ENCODE assay signal across 14 cellular contexts in genomic region chr2:168035458-168035857, GRCh38.
A peak's percentile ranks its signal among the peaks of the same experiment; 100 is the strongest.
DNase-seq lines count a peak whose midpoint lies in the region; ATAC-seq and TF ChIP-seq lines count a peak whose summit lies in the region.
"Had no signal": no experiment of that assay in that cellular context is flagged by ENCODE, and none has a peak within 500 bp of the region (broad histone marks: within the 10 kb centered on the region; RNA-seq: fewer than 3 reads in every experiment).

No MANE protein-coding gene starts in this region.

- no peak overlapping the region for H3K23ac ChIP-seq in IMR-90 (ENCODE audit: low read depth, low read length)

- no peaks in the 10 kb centered on the region for H3K9me1 ChIP-seq in IMR-90 (ENCODE audit: insufficient read depth, low read length)

- peak overlapping the region; percentile 23; the same call in 1 of the 2 replicates for H2BK120ac ChIP-seq in IMR-90 (ENCODE audit: low read depth, low read length)

- H3K4me2 ChIP-seq in IMR-90 (ENCODE audit: low read depth, low read length): no peak overlapping the region

- WGBS in IMR-90 (ENCODE audit: extremely low coverage in 2 of 2, insufficient read length in 1 of 2), 2 experiments: no CpG with 5 or more reads among the region's 5 CpGs

- no peak overlapping the region for H3K27ac Mint-ChIP-seq in CD8-positive, alpha-beta T cell
- H3K27ac Mint-ChIP-seq: activated naive CD4-positive, alpha-beta T cell treated with anti-CD3 and anti-CD28 coated beads, Interleukin-2, amount 50 U/mL, for 24 hours had no signal

- peaks cover 12% of the 10 kb centered on the region for H3K4me1 Mint-ChIP-seq in CD8-positive, alpha-beta T cell (ENCODE audit: low read depth)
- H3K4me1 Mint-ChIP-seq: activated naive CD4-positive, alpha-beta T cell treated with anti-CD3 and anti-CD28 coated beads, Interleukin-2, amount 50 U/mL, for 24 hours had no signal

- no peak overlapping the region for H3K4me3 ChIP-seq in CD8-positive, alpha-beta T cell (ENCODE audit: low read depth, low read length)
- H3K4me3 ChIP-seq in IMR-90 (ENCODE audit: insufficient read depth, low read depth, low read length): no peak overlapping the region
- H3K4me3 ChIP-seq: lung, upper lobe of right lung had no signal

- no peak overlapping the region for H3K9ac ChIP-seq in IMR-90 (ENCODE audit: low read depth, low read length)

- TF ChIP-seq POLR2A in IMR-90 (IDR thresholded peaks at IDR 0.05; ENCODE audit: low read depth, low read length): no peak

- peak overlapping the region; percentile 10; the same call in 1 of the 2 replicates for H2BK20ac ChIP-seq in IMR-90 (ENCODE audit: low read depth, low read length)

- H3K27me3 ChIP-seq in CD8-positive, alpha-beta T cell (ENCODE audit: insufficient read depth, low read length): no peaks in the 10 kb centered on the region
- no peaks in the 10 kb centered on the region for H3K27me3 ChIP-seq in IMR-90 (ENCODE audit: control insufficient read depth, insufficient read depth, low read length)
- H3K27me3 ChIP-seq: upper lobe of right lung had no signal

- no peak for TF ChIP-seq RAD21 in IMR-90 (IDR thresholded peaks at IDR 0.05; ENCODE audit: low read length)

- no peak overlapping the region for H2AFZ ChIP-seq in IMR-90 (replicated peaks; ENCODE audit: low read length, poor library complexity)

- BruUV-seq in IMR-90 (replicated peaks; lab: Mats Ljungman, UMichigan): no TSS peak

- 0 out of 2 replicates have a peak overlapping the region, but pooled peaks have one; percentile 23 for H3K18ac ChIP-seq in IMR-90 (ENCODE audit: low read depth, low read length)

- CTCF ChIA-PET in CD8-positive, alpha-beta T cell (lab: Charles Lee): no interaction called here
- CTCF ChIA-PET in IMR-90 (lab: Yijun Ruan, JAX): no interaction called here

- no peak overlapping the region for H3K27ac ChIP-seq in CD8-positive, alpha-beta T cell (ENCODE audit: low read depth, low read length)
- no peak overlapping the region for H3K27ac ChIP-seq in IMR-90 (ENCODE audit: insufficient read depth, low read length)
- H3K27ac ChIP-seq: upper lobe of right lung, VCaP had no signal

- intact Hi-C loops in CD8-positive, alpha-beta T cell (cut with DNase I, micrococcal nuclease): no loop called here
- intact Hi-C loops in IMR-90 (cut with micrococcal nuclease): no loop called here

- H3K14ac ChIP-seq in IMR-90 (replicated peaks; ENCODE audit: low read depth, low read length): no peak overlapping the region; the same call in 1 of the 2 replicates

- H3K9me3 Mint-ChIP-seq in CD8-positive, alpha-beta T cell: no peaks in the 10 kb centered on the region
- H3K9me3 Mint-ChIP-seq: activated naive CD4-positive, alpha-beta T cell treated with anti-CD3 and anti-CD28 coated beads, Interleukin-2, amount 50 U/mL, for 24 hours had no signal

- in situ Hi-C loops in IMR-90 (cut with MboI; ENCODE audit: low sequenced_read_pairs): no loop called here

- H3K4me1 ChIP-seq in CD8-positive, alpha-beta T cell (ENCODE audit: insufficient read depth, low read length): no peaks in the 10 kb centered on the region
- H3K4me1 ChIP-seq in IMR-90 (ENCODE audit: control insufficient read depth, insufficient read depth, low read length): peaks cover 7% of the 10 kb centered on the region
- H3K4me1 ChIP-seq: upper lobe of right lung had no signal

- no peak overlapping the region for H3K56ac ChIP-seq in IMR-90 (ENCODE audit: extremely low read depth, insufficient read depth, low read length)

- peaks cover 4 to 16% of the 10 kb centered on the region in 2 experiments; a peak in 3 of 4 replicates for H3K79me1 ChIP-seq in IMR-90 (ENCODE audit: low read depth in 1 of 2, low read length in 2 of 2)

- TF ChIP-seq CTCF in CD8-positive, alpha-beta T cell (IDR thresholded peaks at IDR 0.05): no peak
- TF ChIP-seq CTCF in IMR-90 (conservative IDR thresholded peaks at IDR 0.05; ENCODE audit: low read depth, low read length): no peak

- peaks cover 3% of the 10 kb centered on the region for H3K36me3 ChIP-seq in CD8-positive, alpha-beta T cell (ENCODE audit: insufficient read depth, low read length)
- H3K36me3 ChIP-seq in IMR-90 (ENCODE audit: control insufficient read depth, insufficient read depth, low read length): peaks cover 5% of the 10 kb centered on the region
- H3K36me3 ChIP-seq: upper lobe of right lung had no signal

- POLR2A ChIA-PET in CD8-positive, alpha-beta T cell (lab: Charles Lee): no interaction called here
- POLR2A ChIA-PET in IMR-90 (lab: Charles Lee; ENCODE audit: unreplicated experiment): interaction anchor here (0.6 kb wide), 1 partner anchor 21 kb away, joined by 3 read pairs; no protein-coding TSS in a partner anchor

- H3K9me3 ChIP-seq in CD8-positive, alpha-beta T cell (ENCODE audit: low read length): no peaks in the 10 kb centered on the region
- no peaks in the 10 kb centered on the region for H3K9me3 ChIP-seq in IMR-90 (ENCODE audit: control insufficient read depth, insufficient read depth, low read length)
- H3K9me3 ChIP-seq: upper lobe of right lung had no signal

- no peak overlapping the region for H3K4ac ChIP-seq in IMR-90 (ENCODE audit: low read depth, low read length)

- peak overlapping the region in 1 of 2 experiments; percentile 39; a peak in 1 of 4 replicates for H4K8ac ChIP-seq in IMR-90 (ENCODE audit: low read depth in 2 of 2, low read length in 2 of 2)

- H4K20me1 ChIP-seq in IMR-90 (ENCODE audit: insufficient read depth, low read length): no peaks in the 10 kb centered on the region

- H4K91ac ChIP-seq in IMR-90 (ENCODE audit: insufficient read depth, low read depth, low read length): no peak overlapping the region

- no peak overlapping the region for H2AK9ac ChIP-seq in IMR-90 (replicated peaks; ENCODE audit: low read depth, low read length, poor library complexity)

- peak overlapping the region; percentile 7 for H3K4me3 Mint-ChIP-seq in CD8-positive, alpha-beta T cell
- H3K4me3 Mint-ChIP-seq: activated naive CD4-positive, alpha-beta T cell treated with anti-CD3 and anti-CD28 coated beads, Interleukin-2, amount 50 U/mL, for 24 hours had no signal

- no peak overlapping the region for H4K5ac ChIP-seq in IMR-90 (ENCODE audit: low read depth, low read length)

- dilution Hi-C loops in IMR-90 (cut with HindIII; ENCODE audit: low sequenced_read_pairs, unreplicated experiment): no loop called here

- ATAC-seq in CD8-positive, alpha-beta T cell: no peak
- ATAC-seq in GM19324 (IDR thresholded peaks at IDR 0.05; ENCODE audit: low FRiP score, unreplicated experiment): peak; percentile 73
- peak; percentile 64 for ATAC-seq in HG02870 (IDR thresholded peaks at IDR 0.05; ENCODE audit: unreplicated experiment)
- ATAC-seq in IMR-90 (ENCODE audit: low read depth): no peak
- ATAC-seq: upper lobe of right lung had no signal

- H2BK15ac ChIP-seq in IMR-90 (ENCODE audit: low read depth, low read length): peak overlapping the region; percentile 51; the same call in 1 of the 3 replicates

- H2BK5ac ChIP-seq in IMR-90 (ENCODE audit: low read depth, low read length, poor library complexity, severe bottlenecking): no peak overlapping the region

- H3K36me3 Mint-ChIP-seq in CD8-positive, alpha-beta T cell: peaks cover 52% of the 10 kb centered on the region

- no peak for DNase-seq in CD8-positive, alpha-beta T cell
- no peak for DNase-seq in IMR-90
- no peak for DNase-seq in mucosa of gallbladder (ENCODE audit: low spot score)
- no peak for DNase-seq in NCI-H526 treated with DMSO at 0.1 percent for 48 hours (lab: John Stamatoyannopoulos, UW)
- DNase-seq in activated CD8-positive, alpha-beta memory T cell treated with anti-CD3 and anti-CD28 coated beads for 24 hours: no peak
- DNase-seq in NCI-H1436 treated with DMSO at 0.1 percent for 48 hours (lab: John Stamatoyannopoulos, UW): no peak
- DNase-seq: GOT3, NCI-H2171 treated with DMSO at 0.1 percent for 48 hours, upper lobe of right lung had no signal

- H2AK5ac ChIP-seq in IMR-90 (ENCODE audit: low read depth, low read length): no peak overlapping the region; the same call in 1 of the 2 replicates

- no peaks in the 10 kb centered on the region for H3K27me3 Mint-ChIP-seq in CD8-positive, alpha-beta T cell (ENCODE audit: low read depth)
- H3K27me3 Mint-ChIP-seq: activated naive CD4-positive, alpha-beta T cell treated with anti-CD3 and anti-CD28 coated beads, Interleukin-2, amount 50 U/mL, for 24 hours had no signal

TF ChIP-seq in IMR-90, 13 proteins besides CTCF, POLR2A, EP300 and RAD21:
- TF ChIP-seq RCOR1 (IDR thresholded peaks at IDR 0.05; ENCODE audit: insufficient replicate concordance, low read length): no peak

Comparison
In these comparisons a context has a peak if more than half of its experiments do, and no peak if none do; other contexts are left out.
1. ATAC-seq: peak in GM19324 (single experiment) and HG02870 (single experiment); none in CD8-positive, alpha-beta T cell (single experiment) and IMR-90 (single experiment).